In genomic region chr19:6606276-6607070, GRCh38 we compare ENCODE assay signal across 4 cellular contexts. TPM values are rescaled to one million over a fixed set of nuclear protein-coding genes. Genes with fewer than 3 reads are reported as not detected.
"Had no signal": no experiment of that assay in that cellular context is flagged by ENCODE, and none has a peak within 500 bp of the region (broad histone marks: within the 10 kb centered on the region; RNA-seq: fewer than 3 reads in every experiment).

No MANE protein-coding gene starts in this region.

RNA-seq across cellular contexts. Expression of gene CD70, which starts 15.5 kb away (rescaled TPM):
- total RNA-seq: PC-9, Right ventricle myocardium inferior, SJCRH30, SK-MEL-5 had no signal
